11 cellular contexts compared by ENCODE assay signal in genomic region chr9:73179594-73179993, GRCh38. TPM values are rescaled to one million over a fixed set of nuclear protein-coding genes. Genes with fewer than 3 reads are reported as not detected.
A peak's percentile ranks its signal among the peaks of the same experiment; 100 is the strongest.
DNase-seq lines count a peak whose midpoint lies in the region; ATAC-seq and TF ChIP-seq lines count a peak whose summit lies in the region.
"Had no signal": no experiment of that assay in that cellular context is flagged by ENCODE, and none has a peak within 500 bp of the region (broad histone marks: within the 10 kb centered on the region; RNA-seq: fewer than 3 reads in every experiment).

No MANE protein-coding gene starts in this region.

- H3K27ac Mint-ChIP-seq in neural progenitor cell = peak overlapping the region; percentile 74
- no peak overlapping the region for H3K27ac Mint-ChIP-seq in GM23338

- H2AFZ ChIP-seq in neural progenitor cell (replicated peaks) (no peak overlapping the region), GM23338 (no peak overlapping the region; the same call in 1 of the 2 replicates)

- H3K36me3 ChIP-seq in adipocyte (ENCODE audit: control insufficient read depth, insufficient read depth, low read length, severe bottlenecking) = no peaks in the 10 kb centered on the region
- H3K36me3 ChIP-seq in neural progenitor cell = no peaks in the 10 kb centered on the region
- H3K36me3 ChIP-seq in GM23338 (ENCODE audit: insufficient read depth) = no peaks in the 10 kb centered on the region

- H3K36me3 Mint-ChIP-seq in neural progenitor cell = no peaks in the 10 kb centered on the region
- no peaks in the 10 kb centered on the region for H3K36me3 Mint-ChIP-seq in GM23338 (ENCODE audit: low read depth)

- peak; percentile 33 for DNase-seq in adipocyte (ENCODE audit: low read depth)
- DNase-seq in neural progenitor cell (ENCODE audit: low spot score) = peak; percentile 73
- DNase-seq in posterior vena cava (ENCODE audit: low spot score) = no peak
- no peak for DNase-seq in activated CD8-positive, alpha-beta memory T cell treated with anti-CD3 and anti-CD28 coated beads, Interleukin-2, amount 50 U/mL, for 4 hours
- no peak for DNase-seq in GM23338 (ENCODE audit: low spot score)
- DNase-seq: activated T-cell treated with anti-CD3 and anti-CD28 coated beads, Interleukin-2, amount 50 U/mL, for 4 hours; NCI-H748 treated with DMSO at 0.1 percent for 48 hours; nucleus accumbens had no signal

- H3K9ac ChIP-seq in adipocyte (ENCODE audit: low read length) = no peak overlapping the region
- no peak overlapping the region for H3K9ac ChIP-seq in neural progenitor cell

- ATAC-seq in GM18511 (IDR thresholded peaks at IDR 0.05; ENCODE audit: unreplicated experiment) = peak; percentile 60
- peak; percentile 44 for ATAC-seq in HG03095 (IDR thresholded peaks at IDR 0.05; ENCODE audit: unreplicated experiment)
- ATAC-seq in GM23338 = no peak
- no peak for ATAC-seq in GM19455 (IDR thresholded peaks at IDR 0.05; ENCODE audit: unreplicated experiment)
- ATAC-seq: activated T-cell treated with anti-CD3 and anti-CD28 coated beads, Interleukin-2, amount 50 U/mL, for 4 hours had no signal

- peaks cover 2% of the 10 kb centered on the region for H3K9me3 Mint-ChIP-seq in neural progenitor cell
- H3K9me3 Mint-ChIP-seq in GM23338 = no peaks in the 10 kb centered on the region
- H3K9me3 Mint-ChIP-seq: activated T-cell treated with anti-CD3 and anti-CD28 coated beads, Interleukin-2, amount 50 U/mL, for 4 hours had no signal

- H3K27me3 Mint-ChIP-seq in neural progenitor cell (ENCODE audit: insufficient read depth, low read depth) (no peaks in the 10 kb centered on the region), GM23338 (ENCODE audit: insufficient read depth, low read depth, poor library complexity) (no peaks in the 10 kb centered on the region)

- intact Hi-C loops in posterior vena cava (cut with DNase I) = no loop called here

- peaks cover 13% of the 10 kb centered on the region for H3K4me1 Mint-ChIP-seq in neural progenitor cell
- H3K4me1 Mint-ChIP-seq in GM23338 = peaks cover 5% of the 10 kb centered on the region; the same call in 1 of the 3 replicates

- H3F3A ChIP-seq in neural progenitor cell (ENCODE audit: low read depth) = no peaks in the 10 kb centered on the region
- H3F3A ChIP-seq in GM23338 (replicated peaks; ENCODE audit: low read depth) = no peaks in the 10 kb centered on the region

- H3K9me2 ChIP-seq in GM23338 (ENCODE audit: insufficient read depth) = no peaks in the 10 kb centered on the region

- H3K4me2 ChIP-seq in neural progenitor cell (peak overlapping the region; percentile 66), GM23338 (no peak overlapping the region)

- H3K27me3 ChIP-seq in adipocyte (replicated peaks; ENCODE audit: control insufficient read depth, insufficient read depth, low read length) = no peaks in the 10 kb centered on the region
- no peaks in the 10 kb centered on the region for H3K27me3 ChIP-seq in neural progenitor cell
- H3K27me3 ChIP-seq in GM23338 (ENCODE audit: insufficient read depth) = no peaks in the 10 kb centered on the region

- peaks cover 40% of the 10 kb centered on the region for H3K4me1 ChIP-seq in adipocyte (ENCODE audit: control insufficient read depth, insufficient read depth, low read length)
- H3K4me1 ChIP-seq in neural progenitor cell = peaks cover 14% of the 10 kb centered on the region
- H3K4me1 ChIP-seq in GM23338 (ENCODE audit: insufficient read depth) = no peaks in the 10 kb centered on the region

- no peaks in the 10 kb centered on the region for H3K9me3 ChIP-seq in adipocyte (ENCODE audit: control insufficient read depth, low read length)
- H3K9me3 ChIP-seq in neural progenitor cell (ENCODE audit: low read depth) = no peaks in the 10 kb centered on the region

- H3K4me3 Mint-ChIP-seq in neural progenitor cell = no peak overlapping the region
- no peak overlapping the region for H3K4me3 Mint-ChIP-seq in GM23338
- H3K4me3 Mint-ChIP-seq: activated T-cell treated with anti-CD3 and anti-CD28 coated beads, Interleukin-2, amount 50 U/mL, for 4 hours had no signal

- H4K20me1 ChIP-seq in neural progenitor cell (ENCODE audit: low read depth) = no peaks in the 10 kb centered on the region
- H4K20me1 ChIP-seq in GM23338 (replicated peaks; ENCODE audit: insufficient read depth) = no peaks in the 10 kb centered on the region

- H3K79me2 ChIP-seq in neural progenitor cell (ENCODE audit: low read depth) (no peaks in the 10 kb centered on the region), GM23338 (replicated peaks; ENCODE audit: insufficient read depth) (no peaks in the 10 kb centered on the region)

- no peak for TF ChIP-seq CTCF in neural progenitor cell (IDR thresholded peaks at IDR 0.05)
- TF ChIP-seq CTCF in GM23338 (conservative IDR thresholded peaks at IDR 0.05; ENCODE audit: low read depth in 2 of 2) = no peak

- H3K27ac ChIP-seq in neural progenitor cell (no peak overlapping the region), GM23338 (ENCODE audit: low read depth) (no peak overlapping the region)

- H3K4me3 ChIP-seq in adipocyte (ENCODE audit: low read length) = no peak overlapping the region
- no peak overlapping the region for H3K4me3 ChIP-seq in neural progenitor cell
- H3K4me3 ChIP-seq in GM23338 = no peak overlapping the region

TF ChIP-seq in GM23338, 12 proteins besides CTCF, POLR2A, EP300 and RAD21:
- no peak for TF ChIP-seq EZH2 (IDR thresholded peaks at IDR 0.05; ENCODE audit: low read depth, unreplicated experiment)
- no peak for TF ChIP-seq REST (IDR thresholded peaks at IDR 0.05; ENCODE audit: unreplicated experiment)

RNA-seq across cellular contexts. Expression of gene ANXA1, which starts 27.9 kb away (rescaled TPM):
- total RNA-seq in neural progenitor cell (ENCODE audit: low replicate concordance) = 0.47 and 1.1 TPM in 2 replicates
- total RNA-seq in posterior vena cava = 100 to 1,000 TPM; 331 to 533 TPM
- 2.2 and 4.9 TPM in 2 replicates for total RNA-seq in GM23338 (2014; rRNA removed; shearing (Covaris generic))
- 3.3 and 5.8 TPM in 2 replicates for polyA plus RNA-seq in GM23338 (2016; fragmentation: Nextera tagmentation; extraction: Ambion mirVana)

Comparison
In these comparisons a context has a peak if more than half of its experiments do, and no peak if none do; other contexts are left out.
1. ATAC-seq: peak in GM18511 (single experiment) and HG03095 (single experiment); none in GM23338 (single experiment) and GM19455 (single experiment).
2. DNase-seq: peak in adipocyte (single experiment) and neural progenitor cell (single experiment); none in posterior vena cava (single experiment), activated CD8-positive, alpha-beta memory T cell treated with anti-CD3 and anti-CD28 coated beads, Interleukin-2, amount 50 U/mL, for 4 hours (single experiment) and GM23338 (single experiment).
3. RNA of gene ANXA1, which starts 27.9 kb away (total RNA-seq): 331 to 533 TPM in posterior vena cava; 2.2 to 4.9 TPM in GM23338 and 0.47 to 1.1 TPM in neural progenitor cell; every median in the first group is over 10 times any median in the second.